In the genomic region with DNA sequence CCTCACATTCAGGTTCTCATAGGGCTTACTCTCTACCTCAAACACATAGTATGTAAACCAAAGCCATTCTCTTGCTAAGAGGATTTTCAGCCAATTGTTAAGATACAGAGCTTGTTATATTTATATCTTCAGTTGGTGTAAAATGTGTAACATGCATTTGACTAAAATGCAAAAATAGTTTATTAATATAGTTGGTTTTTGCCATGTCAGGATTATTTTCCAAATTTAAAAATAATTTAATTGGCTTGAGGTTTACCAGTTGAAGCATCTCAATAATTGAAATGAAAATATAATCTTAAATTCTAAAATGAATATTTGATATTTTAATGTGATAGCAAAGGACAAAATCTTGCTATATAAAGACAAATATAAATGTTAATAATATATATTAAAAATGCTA, we compare ENCODE assay signal across 23 cellular contexts.
"Had no signal": no experiment of that assay in that cellular context is flagged by ENCODE, and none has a peak within 500 bp of the region (broad histone marks: within the 10 kb centered on the region; RNA-seq: fewer than 3 reads in every experiment).

No MANE protein-coding gene starts in this region.

- H3K36me3 ChIP-seq: thoracic aorta, vagina had no signal

- H3K4me3 ChIP-seq: neural progenitor cell, thoracic aorta, vagina had no signal

- DNase-seq: activated CD4-positive, alpha-beta T cell treated with anti-CD3 and anti-CD28 coated beads, Interleukin-2, amount 50 U/mL, for 1 hour; activated CD4-positive, CD25-positive, alpha-beta regulatory T cell treated with anti-CD3 and anti-CD28 coated beads, Interleukin-2, amount 50 U/mL, for 72 hours; activated CD8-positive, alpha-beta T cell treated with anti-CD3 and anti-CD28 coated beads, Interleukin-2, amount 10 ng/mL, durations not matched to agents 7 days and 5 days; activated gamma-delta T cell; activated naive CD4-positive, alpha-beta T cell treated with anti-CD3 and anti-CD28 coated beads, Interleukin-2, amount 50 U/mL, for 16 hours; activated naive CD8-positive, alpha-beta T cell treated with anti-CD3 and anti-CD28 coated beads, Interleukin-2, amount 50 U/mL, for 24 hours; dermis blood vessel endothelial cell; effector CD8-positive, alpha-beta T cell; erythroblast; foreskin fibroblast; left colon; mesendoderm; naive B cell; posterior cingulate gyrus; small intestine; stimulated activated naive CD4-positive, alpha-beta T cell treated with Interleukin-2 at 50 U/mL for 16 hours had no signal

- H2AFZ ChIP-seq: neural progenitor cell had no signal

- H3K9me3 Mint-ChIP-seq: activated naive CD8-positive, alpha-beta T cell treated with anti-CD3 and anti-CD28 coated beads, Interleukin-2, amount 50 U/mL, for 24 hours; activated T-helper 1 cell treated with anti-CD3 and anti-CD28 coated beads, Interleukin-12 subunit alpha, Interleukin-12 subunit beta, Interleukin-2, Interleukin-4 antibody, amounts not matched to agents 30 ng/mL and 10 ng/mL and 1 ng/mL, durations not matched to agents 14 hours and 24 hours and 36 hours had no signal

- H3K4me3 Mint-ChIP-seq: activated CD8-positive, alpha-beta T cell treated with anti-CD3 and anti-CD28 coated beads, Interleukin-2, amount 10 ng/mL, durations not matched to agents 7 days and 5 days; activated naive CD8-positive, alpha-beta T cell treated with anti-CD3 and anti-CD28 coated beads, Interleukin-2, amount 50 U/mL, for 24 hours; activated T-helper 1 cell treated with anti-CD3 and anti-CD28 coated beads, Interleukin-12 subunit alpha, Interleukin-12 subunit beta, Interleukin-2, Interleukin-4 antibody, amounts not matched to agents 30 ng/mL and 10 ng/mL and 1 ng/mL, durations not matched to agents 14 hours and 24 hours and 36 hours; neural progenitor cell; type B pancreatic cell had no signal

- FAIRE-seq: keratinocyte, small intestine had no signal

- H3K4me2 ChIP-seq: neural progenitor cell had no signal

- H3K27me3 Mint-ChIP-seq: activated naive CD8-positive, alpha-beta T cell treated with anti-CD3 and anti-CD28 coated beads, Interleukin-2, amount 50 U/mL, for 24 hours; naive B cell; type B pancreatic cell had no signal

- H3K27ac ChIP-seq: neural progenitor cell, thoracic aorta, vagina had no signal

- H3K9me3 ChIP-seq: thoracic aorta, vagina had no signal

- H3K27ac Mint-ChIP-seq: activated CD8-positive, alpha-beta T cell treated with anti-CD3 and anti-CD28 coated beads, Interleukin-2, amount 10 ng/mL, durations not matched to agents 7 days and 5 days; activated naive CD8-positive, alpha-beta T cell treated with anti-CD3 and anti-CD28 coated beads, Interleukin-2, amount 50 U/mL, for 24 hours; activated T-helper 1 cell treated with anti-CD3 and anti-CD28 coated beads, Interleukin-12 subunit alpha, Interleukin-12 subunit beta, Interleukin-2, Interleukin-4 antibody, amounts not matched to agents 30 ng/mL and 10 ng/mL and 1 ng/mL, durations not matched to agents 14 hours and 24 hours and 36 hours; neural progenitor cell; type B pancreatic cell had no signal

- H3K9ac ChIP-seq: neural progenitor cell had no signal

- H3K27me3 ChIP-seq: neural progenitor cell, vagina had no signal

- ATAC-seq: activated CD8-positive, alpha-beta T cell treated with anti-CD3 and anti-CD28 coated beads, Interleukin-2, amount 10 ng/mL, durations not matched to agents 7 days and 5 days; activated naive CD8-positive, alpha-beta T cell treated with anti-CD3 and anti-CD28 coated beads, Interleukin-2, amount 50 U/mL, for 24 hours; left colon; sciatic nerve had no signal
